ENCODE assay signal across 8 cellular contexts in genomic region chr11:31509017-31509411, GRCh38. TPM values are rescaled to one million over a fixed set of nuclear protein-coding genes. Genes with fewer than 3 reads are reported as not detected.
DNase-seq lines count a peak whose midpoint lies in the region; ATAC-seq, FAIRE-seq and TF ChIP-seq lines count a peak whose summit lies in the region.

No MANE protein-coding gene starts in this region.

- no peaks in the 10 kb centered on the region for H3K27me3 Mint-ChIP-seq in CD4-positive, CD25-positive, alpha-beta regulatory T cell
- H3K27me3 Mint-ChIP-seq in activated naive CD8-positive, alpha-beta T cell treated with anti-CD3 and anti-CD28 coated beads, Interleukin-2, amount 10 ng/mL, durations not matched to agents 7 days and 5 days: no peaks in the 10 kb centered on the region

- TF ChIP-seq POLR2A in testis (IDR thresholded peaks at IDR 0.05): no peak

- no peaks in the 10 kb centered on the region for H3K9me3 ChIP-seq in CD4-positive, CD25-positive, alpha-beta regulatory T cell (ENCODE audit: control insufficient read depth in 2 of 2, low read length in 2 of 2)
- H3K9me3 ChIP-seq in kidney (ENCODE audit: control insufficient read depth in 1 of 2, low read length in 2 of 2) (no peaks in the 10 kb centered on the region), testis (no peaks in the 10 kb centered on the region)

- POLR2A ChIA-PET in activated naive CD8-positive, alpha-beta T cell treated with anti-CD3 and anti-CD28 coated beads, Interleukin-2, amount 10 ng/mL, durations not matched to agents 7 days and 5 days (lab: Charles Lee): interaction anchor here (0.6 to 0.7 kb wide), 2 partner anchors 9 to 88 kb away, joined by 3 read pairs; no protein-coding TSS in a partner anchor

- peaks cover 6% of the 10 kb centered on the region for H3K36me3 ChIP-seq in CD4-positive, CD25-positive, alpha-beta regulatory T cell (ENCODE audit: control insufficient read depth, insufficient read depth, low read length)
- H3K36me3 ChIP-seq in kidney (ENCODE audit: control insufficient read depth in 1 of 2, insufficient read depth in 2 of 2, low read length in 2 of 2) (no peaks in the 10 kb centered on the region), testis (ENCODE audit: low read depth, missing control alignments) (no peaks in the 10 kb centered on the region)

- 2% methylated on average over 8 of the region's 8 CpGs for WGBS in testis, 2 donors

- no peaks in the 10 kb centered on the region for H3K27me3 ChIP-seq in CD4-positive, CD25-positive, alpha-beta regulatory T cell (ENCODE audit: control insufficient read depth, insufficient read depth, low read length)
- no peaks in the 10 kb centered on the region for H3K27me3 ChIP-seq in testis

- H3K4me1 Mint-ChIP-seq in CD4-positive, CD25-positive, alpha-beta regulatory T cell: peaks cover 17 to 63% (median 44%) of the 10 kb centered on the region in 4 donors
- H3K4me1 Mint-ChIP-seq in activated naive CD8-positive, alpha-beta T cell treated with anti-CD3 and anti-CD28 coated beads, Interleukin-2, amount 10 ng/mL, durations not matched to agents 7 days and 5 days: peaks cover 26% of the 10 kb centered on the region

- H3K4me3 Mint-ChIP-seq in CD4-positive, CD25-positive, alpha-beta regulatory T cell: peak overlapping the region; percentile 96 to 100 (median 98)
- H3K4me3 Mint-ChIP-seq in activated naive CD8-positive, alpha-beta T cell treated with anti-CD3 and anti-CD28 coated beads, Interleukin-2, amount 10 ng/mL, durations not matched to agents 7 days and 5 days: peak overlapping the region; percentile 95

- H3K4me1 ChIP-seq in CD4-positive, CD25-positive, alpha-beta regulatory T cell (ENCODE audit: control insufficient read depth, insufficient read depth, low read length, poor library complexity, severe bottlenecking): peaks cover 28% of the 10 kb centered on the region
- H3K4me1 ChIP-seq in kidney (ENCODE audit: control insufficient read depth in 1 of 2, insufficient read depth in 1 of 2, low read depth in 1 of 2, low read length in 2 of 2) (peaks cover 0 to 2% of the 10 kb centered on the region in 2 donors), testis (peaks cover 5% of the 10 kb centered on the region)

- H3K27ac Mint-ChIP-seq in CD4-positive, CD25-positive, alpha-beta regulatory T cell: peak overlapping the region; percentile 98 to 100 (median 99)
- peak overlapping the region; percentile 95 for H3K27ac Mint-ChIP-seq in activated naive CD8-positive, alpha-beta T cell treated with anti-CD3 and anti-CD28 coated beads, Interleukin-2, amount 10 ng/mL, durations not matched to agents 7 days and 5 days

- intact Hi-C loops in kidney (cut with DNase I) (no loop called here), testis (cut with DNase I; ENCODE audit: low total_unique reads) (no loop called here)

- H3K27ac ChIP-seq in CD4-positive, CD25-positive, alpha-beta regulatory T cell (ENCODE audit: insufficient read depth, low read length, poor library complexity, severe bottlenecking): peak overlapping the region; percentile 83
- peak overlapping the region; percentile 63 to 91 for H3K27ac ChIP-seq in kidney (ENCODE audit: low read depth in 2 of 2, low read length in 2 of 2)
- H3K27ac ChIP-seq in testis: peak overlapping the region; percentile 73 to 92

- TF ChIP-seq CTCF in kidney (IDR thresholded peaks at IDR 0.05; ENCODE audit: borderline replicate concordance, extremely low read depth, insufficient read depth): no peak
- no peak for TF ChIP-seq CTCF in testis (IDR thresholded peaks at IDR 0.05)

- H3K9me3 Mint-ChIP-seq in CD4-positive, CD25-positive, alpha-beta regulatory T cell: no peaks in the 10 kb centered on the region
- H3K9me3 Mint-ChIP-seq in activated naive CD8-positive, alpha-beta T cell treated with anti-CD3 and anti-CD28 coated beads, Interleukin-2, amount 10 ng/mL, durations not matched to agents 7 days and 5 days: no peaks in the 10 kb centered on the region

- H3K9ac ChIP-seq in kidney (ENCODE audit: low read length in 2 of 2): peak overlapping the region; percentile 20 to 98

- H3K4me3 ChIP-seq in CD4-positive, CD25-positive, alpha-beta regulatory T cell (ENCODE audit: low read depth, low read length): peak overlapping the region; percentile 98
- H3K4me3 ChIP-seq in kidney (ENCODE audit: low read length in 2 of 2) (peak overlapping the region; percentile 96 to 99), testis (peak overlapping the region; percentile 72 to 89)

- no peak for ATAC-seq in CD4-positive, CD25-positive, alpha-beta regulatory T cell (ENCODE audit: low read depth in 2 of 2)
- ATAC-seq in GM19043 (IDR thresholded peaks at IDR 0.05; ENCODE audit: low read depth, unreplicated experiment) (peak; percentile 9), HG03457 (IDR thresholded peaks at IDR 0.05; ENCODE audit: unreplicated experiment) (peak; percentile 1)
- peak; percentile 3 for ATAC-seq in activated naive CD8-positive, alpha-beta T cell treated with anti-CD3 and anti-CD28 coated beads, Interleukin-2, amount 10 ng/mL, durations not matched to agents 7 days and 5 days (ENCODE audit: low read depth)

- peaks cover 8% of the 10 kb centered on the region for H3K36me3 Mint-ChIP-seq in CD4-positive, CD25-positive, alpha-beta regulatory T cell
- H3K36me3 Mint-ChIP-seq in activated naive CD8-positive, alpha-beta T cell treated with anti-CD3 and anti-CD28 coated beads, Interleukin-2, amount 10 ng/mL, durations not matched to agents 7 days and 5 days: peaks cover 8% of the 10 kb centered on the region

- no peak for FAIRE-seq in kidney (lab: Jason Lieb, UNC)

- DNase-seq in CD4-positive, CD25-positive, alpha-beta regulatory T cell: no peak
- no peak for DNase-seq in activated naive CD8-positive, alpha-beta T cell treated with anti-CD3 and anti-CD28 coated beads, Interleukin-2, amount 10 ng/mL, durations not matched to agents 7 days and 5 days
- no peak for DNase-seq in kidney
- DNase-seq in testis: no peak
- DNase-seq in activated gamma-delta T cell (lab: John Stamatoyannopoulos, UW): no peak
- no peak for DNase-seq in SK-N-DZ (ENCODE audit: low spot score)

RNA-seq across cellular contexts. Expression of gene IMMP1L, which starts 0.4 kb away (rescaled TPM):
- total RNA-seq in CD4-positive, CD25-positive, alpha-beta regulatory T cell: 9.8 TPM
- 10 to 100 TPM; 38.5 to 58.1 (median 46.5) TPM for polyA plus RNA-seq in CD4-positive, CD25-positive, alpha-beta regulatory T cell
- total RNA-seq in activated naive CD8-positive, alpha-beta T cell treated with anti-CD3 and anti-CD28 coated beads, Interleukin-2, amount 10 ng/mL, durations not matched to agents 7 days and 5 days: 10 to 100 TPM; 16.5 to 16.7 TPM
- total RNA-seq in kidney (23.8 TPM), testis (10 to 100 TPM; 40.1 to 48.2 TPM)
- polyA plus RNA-seq in kidney (ENCODE audit: insufficient read depth, low read depth, low replicate concordance) (127 TPM), testis (ENCODE audit: insufficient read depth, low read depth, low replicate concordance) (37.6 TPM)
- polyA plus RNA-seq in SK-N-DZ (2014; cell fraction: cytosol; rRNA removed): 43.2 and 184 TPM in 2 replicates
- polyA plus RNA-seq in SK-N-DZ (2014; cell fraction: nucleus; rRNA removed): 74.5 and 86.1 TPM in 2 replicates

RNA-seq across cellular contexts. Expression of gene ELP4, which starts 0.6 kb away (rescaled TPM):
- 21.4 TPM for total RNA-seq in CD4-positive, CD25-positive, alpha-beta regulatory T cell
- 10 to 100 TPM; 21.0 to 24.2 (median 22.4) TPM for polyA plus RNA-seq in CD4-positive, CD25-positive, alpha-beta regulatory T cell
- total RNA-seq in activated naive CD8-positive, alpha-beta T cell treated with anti-CD3 and anti-CD28 coated beads, Interleukin-2, amount 10 ng/mL, durations not matched to agents 7 days and 5 days: 10 to 100 TPM; 20.7 to 25.1 TPM
- total RNA-seq in kidney: 20.3 TPM
- polyA plus RNA-seq in kidney (ENCODE audit: insufficient read depth, low read depth, low replicate concordance): 26.2 TPM
- 10 to 100 TPM; 29.1 to 29.7 TPM for total RNA-seq in testis
- polyA plus RNA-seq in testis (ENCODE audit: insufficient read depth, low read depth, low replicate concordance): 28.0 TPM
- 17.6 and 18.5 TPM in 2 replicates for polyA plus RNA-seq in SK-N-DZ (2014; cell fraction: cytosol; rRNA removed)
- polyA plus RNA-seq in SK-N-DZ (2014; cell fraction: nucleus; rRNA removed): 12.3 and 13.5 TPM in 2 replicates

Comparison
In these comparisons a context has a peak if more than half of its experiments do, and no peak if none do; other contexts are left out.
1. ATAC-seq: peak in GM19043 (single experiment), HG03457 (single experiment) and activated naive CD8-positive, alpha-beta T cell treated with anti-CD3 and anti-CD28 coated beads, Interleukin-2, amount 10 ng/mL, durations not matched to agents 7 days and 5 days (single experiment); none in CD4-positive, CD25-positive, alpha-beta regulatory T cell (0 of 2).
2. Peak in every context shown above with its lines, with median percentiles within 50 percentile points of each other: H3K27ac ChIP-seq and H3K4me3 ChIP-seq.